In the genomic region with DNA sequence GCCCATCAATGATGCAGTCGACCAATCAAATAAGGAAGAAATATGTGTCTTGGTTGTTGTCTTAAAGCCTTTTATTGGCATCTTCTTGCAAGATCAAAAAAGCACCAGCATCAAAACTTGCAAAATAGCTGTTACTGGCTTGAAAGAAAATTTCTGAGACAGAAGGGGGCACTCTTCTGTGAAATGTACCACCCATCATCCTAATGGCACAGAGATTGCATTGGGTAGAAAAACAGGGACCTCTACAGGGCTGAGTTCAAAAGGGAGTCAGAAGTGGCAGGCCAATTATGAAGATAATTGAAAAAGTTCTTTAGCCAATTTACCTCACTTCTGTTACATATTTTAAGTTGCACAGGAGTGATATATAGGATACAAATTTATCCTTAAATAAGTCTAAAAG, we compare ENCODE assay signal across 19 cellular contexts.
A peak's percentile ranks its signal among the peaks of the same experiment; 100 is the strongest.
DNase-seq lines count a peak whose midpoint lies in the region; ATAC-seq, FAIRE-seq and TF ChIP-seq lines count a peak whose summit lies in the region.
"Had no signal": no experiment of that assay in that cellular context is flagged by ENCODE, and none has a peak within 500 bp of the region (broad histone marks: within the 10 kb centered on the region; RNA-seq: fewer than 3 reads in every experiment).

No MANE protein-coding gene starts in this region.

- H4K20me1 ChIP-seq in PC-3 (ENCODE audit: low read length) = no peaks in the 10 kb centered on the region

- H3K4me3 ChIP-seq in HFF-Myc (replicated peaks; ENCODE audit: low read depth, low read length) (no peak overlapping the region), PC-3 (ENCODE audit: low read length) (no peak overlapping the region), iPS DF 6.9 (ENCODE audit: low read length) (no peak overlapping the region)
- H3K4me3 ChIP-seq: skin epidermis had no signal

- FAIRE-seq in GM12892 (lab: Jason Lieb, UNC) = no peak

- no peaks in the 10 kb centered on the region for H3K27me3 Mint-ChIP-seq in T-helper 2 cell treated with Interferon-gamma antibody and Interleukin-4, amounts not matched to agents 5 μg/mL and 100 μg/mL, for 36 hours (ENCODE audit: low read depth)
- H3K27me3 Mint-ChIP-seq: activated naive CD8-positive, alpha-beta T cell treated with anti-CD3 and anti-CD28 coated beads, Interleukin-2, amount 10 ng/mL, durations not matched to agents 7 days and 5 days; stimulated activated naive CD8-positive, alpha-beta T cell treated with anti-CD3 and anti-CD28 coated beads, Interleukin-15, amount 100 ng/mL, for 72 hours had no signal

- H3K79me2 ChIP-seq in PC-3 (ENCODE audit: low read length) = no peaks in the 10 kb centered on the region

- H3K9me3 Mint-ChIP-seq in T-helper 2 cell treated with Interferon-gamma antibody and Interleukin-4, amounts not matched to agents 5 μg/mL and 100 μg/mL, for 36 hours = no peaks in the 10 kb centered on the region
- H3K9me3 Mint-ChIP-seq: activated naive CD8-positive, alpha-beta T cell treated with anti-CD3 and anti-CD28 coated beads, Interleukin-2, amount 10 ng/mL, durations not matched to agents 7 days and 5 days had no signal

- H2AFZ ChIP-seq in PC-3 (ENCODE audit: low read length) = no peak overlapping the region

- H3K9ac ChIP-seq in PC-3 (ENCODE audit: low read length) = no peak overlapping the region

- ATAC-seq in PC-3 (no peak), GM21515 (IDR thresholded peaks at IDR 0.05; ENCODE audit: unreplicated experiment) (no peak), GM21526 (IDR thresholded peaks at IDR 0.05; ENCODE audit: low FRiP score, unreplicated experiment) (no peak)
- ATAC-seq: stimulated activated naive CD8-positive, alpha-beta T cell treated with anti-CD3 and anti-CD28 coated beads, Interleukin-15, amount 100 ng/mL, for 72 hours had no signal

- no peaks in the 10 kb centered on the region for H3K36me3 Mint-ChIP-seq in T-helper 2 cell treated with Interferon-gamma antibody and Interleukin-4, amounts not matched to agents 5 μg/mL and 100 μg/mL, for 36 hours (ENCODE audit: low read depth)
- H3K36me3 Mint-ChIP-seq: activated naive CD8-positive, alpha-beta T cell treated with anti-CD3 and anti-CD28 coated beads, Interleukin-2, amount 10 ng/mL, durations not matched to agents 7 days and 5 days; CD14-positive monocyte had no signal

- H3K27me3 ChIP-seq in PC-3 (ENCODE audit: low read length) (no peaks in the 10 kb centered on the region), iPS DF 6.9 (ENCODE audit: control insufficient read depth, insufficient read depth, low read length) (no peaks in the 10 kb centered on the region)
- H3K27me3 ChIP-seq: neutrophil had no signal

- H3K4me2 ChIP-seq in PC-3 (ENCODE audit: low read length) = no peak overlapping the region

- WGBS in iPS DF 6.9 (ENCODE audit: insufficient coverage, insufficient read length) = no CpG with 5 or more reads among the region's 1 CpG

- DNase-seq in G401 (ENCODE audit: low spot score) (peak; percentile 10), HFF-Myc (ENCODE audit: extremely low read depth, low read depth) (no peak), PC-3 (peak; percentile 9), iPS DF 6.9 (ENCODE audit: low read depth, low spot score) (peak; percentile 20), GM12892 (ENCODE audit: insufficient read length) (no peak)
- no peak for DNase-seq in T-helper 2 cell treated with Interferon-gamma antibody and Interleukin-4, amounts not matched to agents 5 μg/mL and 100 μg/mL, for 36 hours (ENCODE audit: low spot score)
- DNase-seq: activated CD4-positive, alpha-beta T cell treated with anti-CD3 and anti-CD28 coated beads for 1 hour; activated naive CD8-positive, alpha-beta T cell treated with anti-CD3 and anti-CD28 coated beads, Interleukin-2, amount 10 ng/mL, durations not matched to agents 7 days and 5 days; cerebellar nuclear complex; hypothalamus; IMR-90; NCI-H1694 treated with DMSO at 0.1 percent for 48 hours; stimulated activated naive CD8-positive, alpha-beta T cell treated with anti-CD3 and anti-CD28 coated beads, Interleukin-15, amount 100 ng/mL, for 72 hours had no signal

- TF ChIP-seq CTCF in HFF-Myc (IDR thresholded peaks at IDR 0.05; ENCODE audit: low read depth, low read length, missing control alignments) (peak; percentile 10), PC-3 (conservative IDR thresholded peaks at IDR 0.05; ENCODE audit: low read depth, low read length) (peak; percentile 46)

- no peak overlapping the region for H3K27ac ChIP-seq in PC-3 (ENCODE audit: low read length)
- no peak overlapping the region for H3K27ac ChIP-seq in iPS DF 6.9 (ENCODE audit: low read length)
- H3K27ac ChIP-seq: epithelial cell of prostate, neutrophil, skin epidermis had no signal

- intact Hi-C loops in PC-3 (cut with micrococcal nuclease) = no loop called here

- no peak for TF ChIP-seq POLR2A in GM12892 (IDR thresholded peaks at IDR 0.05; ENCODE audit: low read depth, low read length)

- H3K9me2 ChIP-seq in PC-3 (replicated peaks; ENCODE audit: low read length) = no peaks in the 10 kb centered on the region

- POLR2A ChIA-PET in PC-3 (lab: Charles Lee; ENCODE audit: unreplicated experiment) = no interaction called here

- no peak overlapping the region for H3K27ac Mint-ChIP-seq in T-helper 2 cell treated with Interferon-gamma antibody and Interleukin-4, amounts not matched to agents 5 μg/mL and 100 μg/mL, for 36 hours
- H3K27ac Mint-ChIP-seq: activated naive CD8-positive, alpha-beta T cell treated with anti-CD3 and anti-CD28 coated beads, Interleukin-2, amount 10 ng/mL, durations not matched to agents 7 days and 5 days; CD14-positive monocyte; stimulated activated naive CD8-positive, alpha-beta T cell treated with anti-CD3 and anti-CD28 coated beads, Interleukin-15, amount 100 ng/mL, for 72 hours had no signal

- H3K36me3 ChIP-seq in PC-3 (ENCODE audit: low read depth, low read length) = no peaks in the 10 kb centered on the region
- no peaks in the 10 kb centered on the region for H3K36me3 ChIP-seq in iPS DF 6.9 (ENCODE audit: control insufficient read depth, insufficient read depth, low read length)
- H3K36me3 ChIP-seq: neutrophil had no signal

- H3K4me3 Mint-ChIP-seq in T-helper 2 cell treated with Interferon-gamma antibody and Interleukin-4, amounts not matched to agents 5 μg/mL and 100 μg/mL, for 36 hours = no peak overlapping the region
- H3K4me3 Mint-ChIP-seq: activated naive CD8-positive, alpha-beta T cell treated with anti-CD3 and anti-CD28 coated beads, Interleukin-2, amount 10 ng/mL, durations not matched to agents 7 days and 5 days; CD14-positive monocyte; stimulated activated naive CD8-positive, alpha-beta T cell treated with anti-CD3 and anti-CD28 coated beads, Interleukin-15, amount 100 ng/mL, for 72 hours had no signal

- no TSS peak for BruUV-seq in PC-3 (replicated peaks; lab: Mats Ljungman, UMichigan)

- no peaks in the 10 kb centered on the region for H3K9me3 ChIP-seq in PC-3 (ENCODE audit: low read length)
- no peaks in the 10 kb centered on the region for H3K9me3 ChIP-seq in iPS DF 6.9 (ENCODE audit: control insufficient read depth, insufficient read depth, low read length)
- H3K9me3 ChIP-seq: neutrophil had no signal

- in situ Hi-C loops in G401 (cut with HindIII; ENCODE audit: low sequenced_read_pairs) = no loop called here

- CTCF ChIA-PET in PC-3 (lab: Charles Lee) = no interaction called here

- no peaks in the 10 kb centered on the region for H3F3A ChIP-seq in PC-3 (ENCODE audit: low read length, unreplicated experiment)

- H3K4me1 Mint-ChIP-seq in T-helper 2 cell treated with Interferon-gamma antibody and Interleukin-4, amounts not matched to agents 5 μg/mL and 100 μg/mL, for 36 hours (ENCODE audit: low read depth) = no peaks in the 10 kb centered on the region
- H3K4me1 Mint-ChIP-seq: activated naive CD8-positive, alpha-beta T cell treated with anti-CD3 and anti-CD28 coated beads, Interleukin-2, amount 10 ng/mL, durations not matched to agents 7 days and 5 days; CD14-positive monocyte; stimulated activated naive CD8-positive, alpha-beta T cell treated with anti-CD3 and anti-CD28 coated beads, Interleukin-15, amount 100 ng/mL, for 72 hours had no signal

- no peaks in the 10 kb centered on the region for H3K4me1 ChIP-seq in PC-3 (ENCODE audit: insufficient read depth, low read length)
- no peaks in the 10 kb centered on the region for H3K4me1 ChIP-seq in iPS DF 6.9 (ENCODE audit: control insufficient read depth, insufficient read depth, low read length)

Comparison
In these comparisons a context has a peak if more than half of its experiments do, and no peak if none do; other contexts are left out.
1. DNase-seq: peak in G401 (single experiment), PC-3 (single experiment) and iPS DF 6.9 (single experiment); none in HFF-Myc (single experiment), GM12892 (single experiment) and T-helper 2 cell treated with Interferon-gamma antibody and Interleukin-4, amounts not matched to agents 5 μg/mL and 100 μg/mL, for 36 hours (single experiment).